ENCODE assay signal across 12 cellular contexts in the genomic region with DNA sequence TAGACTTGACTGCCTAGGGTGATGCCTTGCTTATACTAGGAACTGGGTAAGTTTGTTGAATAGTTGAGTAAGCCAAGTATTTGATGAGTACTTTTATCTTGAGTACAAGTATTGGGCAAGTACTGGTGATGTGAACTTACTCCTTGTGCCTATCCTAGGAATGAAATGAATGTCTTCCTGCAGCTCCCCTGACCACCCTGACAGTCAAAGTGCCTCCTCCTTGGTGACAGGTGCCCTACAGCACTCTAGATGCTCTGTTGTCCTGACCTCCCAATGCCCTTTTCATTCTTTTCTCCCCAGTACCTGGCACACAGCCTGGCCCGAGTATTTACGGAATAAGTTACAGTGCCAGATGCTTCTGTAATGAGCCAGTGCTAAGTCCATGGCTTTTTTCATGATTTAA. TPM values are rescaled to one million over a fixed set of nuclear protein-coding genes. Genes with fewer than 3 reads are reported as not detected.
DNase-seq lines count a peak whose midpoint lies in the region; ATAC-seq and TF ChIP-seq lines count a peak whose summit lies in the region.
"Had no signal": no experiment of that assay in that cellular context is flagged by ENCODE, and none has a peak within 500 bp of the region (broad histone marks: within the 10 kb centered on the region; RNA-seq: fewer than 3 reads in every experiment).

No MANE protein-coding gene starts in this region.

- H3K4me1 ChIP-seq in GM23248 (ENCODE audit: insufficient read depth), result peaks cover 15% of the 10 kb centered on the region
- H3K4me1 ChIP-seq in psoas muscle, result peaks cover 33% of the 10 kb centered on the region
- H3K4me1 ChIP-seq in uterus, result no peaks in the 10 kb centered on the region
- H3K4me1 ChIP-seq in vagina, result peaks cover 14% of the 10 kb centered on the region
- H3K4me1 ChIP-seq: neural progenitor cell had no signal

- no peaks in the 10 kb centered on the region for H4K20me1 ChIP-seq in GM23248 (ENCODE audit: insufficient read depth)

- H3K9me2 ChIP-seq in GM23248 (ENCODE audit: insufficient read depth), result no peaks in the 10 kb centered on the region

- no peak overlapping the region for H2AFZ ChIP-seq in GM23248
- H2AFZ ChIP-seq: neural progenitor cell had no signal

- ATAC-seq in psoas muscle, result peak; percentile 48 to 73 (median 62)

- peaks cover 23% of the 10 kb centered on the region for H3F3A ChIP-seq in GM23248 (ENCODE audit: insufficient read depth)

- H3K27me3 ChIP-seq in GM23248 (replicated peaks; ENCODE audit: insufficient read depth) (no peaks in the 10 kb centered on the region), psoas muscle (ENCODE audit: insufficient read depth in 3 of 3, low read length in 2 of 3) (no peaks in the 10 kb centered on the region), uterus (no peaks in the 10 kb centered on the region), vagina (no peaks in the 10 kb centered on the region)
- H3K27me3 ChIP-seq: neural progenitor cell had no signal

- intact Hi-C loops in psoas muscle (cut with DNase I), result no loop called here
- intact Hi-C loops in uterus (cut with DNase I; ENCODE audit: low total_unique reads), result no loop called here
- intact Hi-C loops in lower leg skin (cut with DNase I; ENCODE audit: low total_unique reads), result no loop called here
- intact Hi-C loops in vagina (cut with DNase I), result no loop called here

- H3K4me2 ChIP-seq in GM23248 (ENCODE audit: unreplicated experiment), result no peak overlapping the region
- H3K4me2 ChIP-seq: neural progenitor cell had no signal

- H3K9me3 ChIP-seq in GM23248 (ENCODE audit: low read depth), result no peaks in the 10 kb centered on the region
- no peaks in the 10 kb centered on the region for H3K9me3 ChIP-seq in psoas muscle
- H3K9me3 ChIP-seq in uterus, result no peaks in the 10 kb centered on the region
- H3K9me3 ChIP-seq in vagina, result no peaks in the 10 kb centered on the region

- no peak for TF ChIP-seq CTCF in fibroblast of pulmonary artery (IDR thresholded peaks at IDR 0.05; ENCODE audit: low read length, missing control alignments)
- TF ChIP-seq CTCF in psoas muscle (IDR thresholded peaks at IDR 0.05), result no peak
- TF ChIP-seq CTCF in uterus (IDR thresholded peaks at IDR 0.05), result no peak
- TF ChIP-seq CTCF in lower leg skin (IDR thresholded peaks at IDR 0.05), result no peak
- TF ChIP-seq CTCF in vagina (IDR thresholded peaks at IDR 0.05), result no peak

- H3K4me3 ChIP-seq in GM23248, result no peak overlapping the region
- no peak overlapping the region for H3K4me3 ChIP-seq in fibroblast of pulmonary artery (replicated peaks; ENCODE audit: low read depth, low read length)
- no peak overlapping the region for H3K4me3 ChIP-seq in psoas muscle
- H3K4me3 ChIP-seq in uterus, result no peak overlapping the region
- H3K4me3 ChIP-seq in lower leg skin (ENCODE audit: low read depth, poor library complexity, severe bottlenecking), result no peak overlapping the region
- H3K4me3 ChIP-seq in vagina, result no peak overlapping the region
- H3K4me3 ChIP-seq: neural progenitor cell had no signal

- H3K79me2 ChIP-seq in GM23248 (ENCODE audit: insufficient read depth), result no peaks in the 10 kb centered on the region

- WGBS in GM23248 (ENCODE audit: low coverage in 1 of 2, low lambda C conversion rate in 2 of 2, missing lambda C conversion rate in 2 of 2), 2 experiments, result 4 to 6% methylated on average over 2 of the region's 2 CpGs
- WGBS in psoas muscle, 3 donors, result 12 to 21% (median 15%) methylated on average over 2 of the region's 2 CpGs
- WGBS in lower leg skin, 2 donors, result 20 to 28% methylated on average over 2 of the region's 2 CpGs

- H3K36me3 ChIP-seq in GM23248 (ENCODE audit: low read depth) (peaks cover 22% of the 10 kb centered on the region; the same call in 1 of the 2 replicates), psoas muscle (ENCODE audit: insufficient read depth in 1 of 2, low read depth in 1 of 2) (peaks cover 0 to 24% of the 10 kb centered on the region in 2 donors), uterus (no peaks in the 10 kb centered on the region), vagina (peaks cover 0 to 22% of the 10 kb centered on the region in 2 donors)

- in situ Hi-C loops in GM23248 (cut with MboI), result no loop called here

- H3K27ac ChIP-seq in GM23248, result peak overlapping the region; percentile 29; the same call in 1 of the 2 replicates
- H3K27ac ChIP-seq in psoas muscle, result no peak overlapping the region
- H3K27ac ChIP-seq in uterus, result no peak overlapping the region
- no peak overlapping the region for H3K27ac ChIP-seq in vagina
- H3K27ac ChIP-seq: neural progenitor cell had no signal

- DNase-seq in GM23248, result peak; percentile 78
- peak; percentile 33 for DNase-seq in NCI-H774 (lab: John Stamatoyannopoulos, UW)
- DNase-seq in fibroblast of pulmonary artery (ENCODE audit: low read depth), result peak; percentile 45
- peak in 1 of 2 donors; percentile 73 for DNase-seq in psoas muscle
- no peak for DNase-seq in uterus
- DNase-seq in lower leg skin (ENCODE audit: low spot score in 2 of 2), result no peak
- DNase-seq in H4 (ENCODE audit: low spot score), result no peak
- no peak for DNase-seq in vagina (ENCODE audit: extremely low spot score in 2 of 2)
- DNase-seq: activated naive CD4-positive, alpha-beta T cell treated with anti-CD3 and anti-CD28 coated beads for 36 hours; NCI-H1417 treated with DMSO at 0.1 percent for 48 hours; T-helper 2 cell had no signal

- H3K9ac ChIP-seq in GM23248, result no peak overlapping the region
- H3K9ac ChIP-seq: neural progenitor cell had no signal

- TF ChIP-seq POLR2A in uterus (IDR thresholded peaks at IDR 0.05) (no peak), lower leg skin (IDR thresholded peaks at IDR 0.05) (no peak), vagina (IDR thresholded peaks at IDR 0.05) (no peak)

RNA-seq across cellular contexts. Expression of a gene that starts 25.5 kb away (rescaled TPM):
- total RNA-seq in GM23248 (2014; rRNA removed; shearing (Covaris generic)), result 0.11 and 0.25 TPM in 2 replicates
- polyA plus RNA-seq in GM23248 (2016; fragmentation: Nextera tagmentation; extraction: Ambion mirVana) (0.16 TPM in 2 replicates), psoas muscle (under 1 TPM in 2 of 3 donors, not detected in 1; under 0.01 to 0.03 TPM)
- total RNA-seq in psoas muscle (not detected), uterus (1 to 10 TPM in 1 of 4 donors, not detected in 3; 2.9 TPM), lower leg skin (1 to 10 TPM in 2 of 4 donors, under 1 TPM in 2; 0.25 to 1.2 (median 0.69) TPM), vagina (0.25 TPM)
- total RNA-seq in H4 (2014; rRNA removed; shearing (Covaris generic)), result 0.04 TPM in 1 of 2 replicates, not detected in the other
- total RNA-seq: activated naive CD4-positive, alpha-beta T cell treated with anti-CD3 and anti-CD28 coated beads for 36 hours had no signal

Comparison
In these comparisons a context has a peak if more than half of its experiments do, and no peak if none do; other contexts are left out.
1. DNase-seq: peak in GM23248 (single experiment), NCI-H774 (single experiment) and fibroblast of pulmonary artery (single experiment); none in uterus (0 of 2), lower leg skin (0 of 2), H4 (single experiment) and vagina (0 of 2).